1 cellular context compared by ENCODE assay signal in genomic region chr3:186540444-186541226, GRCh38.
TF ChIP-seq lines count a peak whose summit lies in the region.

No MANE protein-coding gene starts in this region.

TF ChIP-seq in WTC11, 78 proteins besides CTCF, POLR2A, EP300 and RAD21 (continued from another document):
- TF ChIP-seq, protein P1, sequence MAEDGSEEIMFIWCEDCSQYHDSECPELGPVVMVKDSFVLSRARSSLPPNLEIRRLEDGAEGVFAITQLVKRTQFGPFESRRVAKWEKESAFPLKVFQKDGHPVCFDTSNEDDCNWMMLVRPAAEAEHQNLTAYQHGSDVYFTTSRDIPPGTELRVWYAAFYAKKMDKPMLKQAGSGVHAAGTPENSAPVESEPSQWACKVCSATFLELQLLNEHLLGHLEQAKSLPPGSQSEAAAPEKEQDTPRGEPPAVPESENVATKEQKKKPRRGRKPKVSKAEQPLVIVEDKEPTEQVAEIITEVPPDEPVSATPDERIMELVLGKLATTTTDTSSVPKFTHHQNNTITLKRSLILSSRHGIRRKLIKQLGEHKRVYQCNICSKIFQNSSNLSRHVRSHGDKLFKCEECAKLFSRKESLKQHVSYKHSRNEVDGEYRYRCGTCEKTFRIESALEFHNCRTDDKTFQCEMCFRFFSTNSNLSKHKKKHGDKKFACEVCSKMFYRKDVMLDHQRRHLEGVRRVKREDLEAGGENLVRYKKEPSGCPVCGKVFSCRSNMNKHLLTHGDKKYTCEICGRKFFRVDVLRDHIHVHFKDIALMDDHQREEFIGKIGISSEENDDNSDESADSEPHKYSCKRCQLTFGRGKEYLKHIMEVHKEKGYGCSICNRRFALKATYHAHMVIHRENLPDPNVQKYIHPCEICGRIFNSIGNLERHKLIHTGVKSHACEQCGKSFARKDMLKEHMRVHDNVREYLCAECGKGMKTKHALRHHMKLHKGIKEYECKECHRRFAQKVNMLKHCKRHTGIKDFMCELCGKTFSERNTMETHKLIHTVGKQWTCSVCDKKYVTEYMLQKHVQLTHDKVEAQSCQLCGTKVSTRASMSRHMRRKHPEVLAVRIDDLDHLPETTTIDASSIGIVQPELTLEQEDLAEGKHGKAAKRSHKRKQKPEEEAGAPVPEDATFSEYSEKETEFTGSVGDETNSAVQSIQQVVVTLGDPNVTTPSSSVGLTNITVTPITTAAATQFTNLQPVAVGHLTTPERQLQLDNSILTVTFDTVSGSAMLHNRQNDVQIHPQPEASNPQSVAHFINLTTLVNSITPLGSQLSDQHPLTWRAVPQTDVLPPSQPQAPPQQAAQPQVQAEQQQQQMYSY (CRISPR knock-in tag; IDR thresholded peaks at IDR 0.05): no peak
- no peak for TF ChIP-seq ATF3 (CRISPR knock-in tag; conservative IDR thresholded peaks at IDR 0.05)
- no peak for TF ChIP-seq ZNF121 (CRISPR knock-in tag; IDR thresholded peaks at IDR 0.05)
- TF ChIP-seq, protein P2, sequence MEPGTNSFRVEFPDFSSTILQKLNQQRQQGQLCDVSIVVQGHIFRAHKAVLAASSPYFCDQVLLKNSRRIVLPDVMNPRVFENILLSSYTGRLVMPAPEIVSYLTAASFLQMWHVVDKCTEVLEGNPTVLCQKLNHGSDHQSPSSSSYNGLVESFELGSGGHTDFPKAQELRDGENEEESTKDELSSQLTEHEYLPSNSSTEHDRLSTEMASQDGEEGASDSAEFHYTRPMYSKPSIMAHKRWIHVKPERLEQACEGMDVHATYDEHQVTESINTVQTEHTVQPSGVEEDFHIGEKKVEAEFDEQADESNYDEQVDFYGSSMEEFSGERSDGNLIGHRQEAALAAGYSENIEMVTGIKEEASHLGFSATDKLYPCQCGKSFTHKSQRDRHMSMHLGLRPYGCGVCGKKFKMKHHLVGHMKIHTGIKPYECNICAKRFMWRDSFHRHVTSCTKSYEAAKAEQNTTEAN (CRISPR knock-in tag; IDR thresholded peaks at IDR 0.05): no peak
- no peak for TF ChIP-seq FOXP1 (CRISPR knock-in tag; IDR thresholded peaks at IDR 0.05; ENCODE audit: borderline replicate concordance)
- TF ChIP-seq, protein P3, sequence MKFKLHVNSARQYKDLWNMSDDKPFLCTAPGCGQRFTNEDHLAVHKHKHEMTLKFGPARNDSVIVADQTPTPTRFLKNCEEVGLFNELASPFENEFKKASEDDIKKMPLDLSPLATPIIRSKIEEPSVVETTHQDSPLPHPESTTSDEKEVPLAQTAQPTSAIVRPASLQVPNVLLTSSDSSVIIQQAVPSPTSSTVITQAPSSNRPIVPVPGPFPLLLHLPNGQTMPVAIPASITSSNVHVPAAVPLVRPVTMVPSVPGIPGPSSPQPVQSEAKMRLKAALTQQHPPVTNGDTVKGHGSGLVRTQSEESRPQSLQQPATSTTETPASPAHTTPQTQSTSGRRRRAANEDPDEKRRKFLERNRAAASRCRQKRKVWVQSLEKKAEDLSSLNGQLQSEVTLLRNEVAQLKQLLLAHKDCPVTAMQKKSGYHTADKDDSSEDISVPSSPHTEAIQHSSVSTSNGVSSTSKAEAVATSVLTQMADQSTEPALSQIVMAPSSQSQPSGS (CRISPR knock-in tag; IDR thresholded peaks at IDR 0.05; ENCODE audit: borderline replicate concordance, low read depth): no peak
- no peak for TF ChIP-seq ZBTB21 (CRISPR knock-in tag; IDR thresholded peaks at IDR 0.05; ENCODE audit: borderline replicate concordance)
- TF ChIP-seq, protein P4, sequence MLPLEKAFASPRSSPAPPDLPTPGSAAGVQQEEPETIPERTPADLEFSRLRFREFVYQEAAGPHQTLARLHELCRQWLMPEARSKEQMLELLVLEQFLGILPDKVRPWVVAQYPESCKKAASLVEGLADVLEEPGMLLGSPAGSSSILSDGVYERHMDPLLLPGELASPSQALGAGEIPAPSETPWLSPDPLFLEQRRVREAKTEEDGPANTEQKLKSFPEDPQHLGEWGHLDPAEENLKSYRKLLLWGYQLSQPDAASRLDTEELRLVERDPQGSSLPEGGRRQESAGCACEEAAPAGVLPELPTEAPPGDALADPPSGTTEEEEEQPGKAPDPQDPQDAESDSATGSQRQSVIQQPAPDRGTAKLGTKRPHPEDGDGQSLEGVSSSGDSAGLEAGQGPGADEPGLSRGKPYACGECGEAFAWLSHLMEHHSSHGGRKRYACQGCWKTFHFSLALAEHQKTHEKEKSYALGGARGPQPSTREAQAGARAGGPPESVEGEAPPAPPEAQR (CRISPR knock-in tag; IDR thresholded peaks at IDR 0.05): no peak
- no peak for TF ChIP-seq USF1 (CRISPR knock-in tag; IDR thresholded peaks at IDR 0.05)
- no peak for TF ChIP-seq EMX1 (CRISPR knock-in tag; IDR thresholded peaks at IDR 0.05)
- no peak for TF ChIP-seq ETV6 (CRISPR knock-in tag; IDR thresholded peaks at IDR 0.05)
- no peak for TF ChIP-seq STAT6 (CRISPR knock-in tag; conservative IDR thresholded peaks at IDR 0.05; ENCODE audit: low read depth)
